ENCODE assay signal across 7 cellular contexts in the genomic region with DNA sequence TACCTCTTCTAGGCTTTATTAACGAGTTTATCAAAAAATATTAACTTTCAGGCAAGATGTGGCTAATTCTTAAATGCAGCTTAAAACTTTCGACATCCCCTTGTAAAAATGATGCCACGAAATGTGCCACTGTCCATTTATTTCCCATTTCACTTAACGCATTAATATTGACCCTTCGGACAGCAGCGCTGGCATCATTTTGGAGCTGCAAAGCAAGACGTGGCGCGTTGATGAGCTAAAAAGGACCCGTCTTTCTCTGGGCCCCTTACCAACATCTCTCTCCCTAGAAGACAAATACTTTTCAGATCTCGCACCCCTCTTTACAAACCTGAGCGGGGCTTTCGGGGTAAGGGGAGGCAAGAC.
DNase-seq lines count a peak whose midpoint lies in the region; ATAC-seq and TF ChIP-seq lines count a peak whose summit lies in the region.

No MANE protein-coding gene starts in this region.

- H3K27ac ChIP-seq in RWPE2 (ENCODE audit: poor library complexity, severe bottlenecking) (peak overlapping the region; percentile 62), fibroblast of lung (ENCODE audit: insufficient read depth, low read length) (no peak overlapping the region)

- peak overlapping the region; percentile 23 for H2AFZ ChIP-seq in fibroblast of lung (ENCODE audit: low read length)

- H3K9ac ChIP-seq in fibroblast of lung (ENCODE audit: insufficient read depth, low read length), result no peak overlapping the region

- peak overlapping the region; percentile 59 for H3K4me2 ChIP-seq in fibroblast of lung (ENCODE audit: extremely low read depth, insufficient read depth, low read length)

- ATAC-seq in RWPE2 (ENCODE audit: low read depth) (no peak), GM19452 (IDR thresholded peaks at IDR 0.05; ENCODE audit: unreplicated experiment) (no peak), GM21447 (IDR thresholded peaks at IDR 0.05; ENCODE audit: unreplicated experiment) (no peak)

- DNase-seq in RWPE2 (ENCODE audit: low spot score), result no peak
- no peak for DNase-seq in fibroblast of lung (ENCODE audit: low read depth in 2 of 2)
- no peak for DNase-seq in skeletal muscle cell (ENCODE audit: low read depth)
- DNase-seq in activated CD4-positive, alpha-beta T cell treated with anti-CD3 and anti-CD28 coated beads for 48 hours, result no peak

- no peaks in the 10 kb centered on the region for H3K36me3 ChIP-seq in RWPE2 (ENCODE audit: low read depth)
- no peaks in the 10 kb centered on the region for H3K36me3 ChIP-seq in fibroblast of lung (ENCODE audit: control insufficient read depth, insufficient read depth, low read length)

- H3K27me3 ChIP-seq in RWPE2 (ENCODE audit: insufficient read depth, poor library complexity, severe bottlenecking) (no peaks in the 10 kb centered on the region), fibroblast of lung (ENCODE audit: control insufficient read depth, insufficient read depth, low read length) (peaks cover 2% of the 10 kb centered on the region)

- no peaks in the 10 kb centered on the region for H4K20me1 ChIP-seq in fibroblast of lung (ENCODE audit: control insufficient read depth, extremely low read depth, insufficient read depth, low read length)

- TF ChIP-seq CTCF in GM12875 (IDR thresholded peaks at IDR 0.05; ENCODE audit: borderline replicate concordance, insufficient read depth, low read depth, low read length) (no peak), RWPE2 (IDR thresholded peaks at IDR 0.05; ENCODE audit: poor library complexity, severe bottlenecking) (no peak), fibroblast of lung (conservative IDR thresholded peaks at IDR 0.05 in 1 of 2, IDR thresholded peaks at IDR 0.05 in 1 of 2; ENCODE audit: low read depth in 1 of 2, low read length in 2 of 2) (no peak)

- no peaks in the 10 kb centered on the region for H3K79me2 ChIP-seq in fibroblast of lung (ENCODE audit: control insufficient read depth, insufficient read depth, low read length)

- H3K4me3 ChIP-seq in GM12875 (ENCODE audit: low read depth, low read length), result peak overlapping the region; percentile 67
- H3K4me3 ChIP-seq in RWPE2 (ENCODE audit: severe bottlenecking), result peak overlapping the region; percentile 66
- peak overlapping the region; percentile 13 to 66 (median 56) for H3K4me3 ChIP-seq in fibroblast of lung (replicated peaks in 1 of 4; ENCODE audit: control extremely low read depth in 1 of 4, insufficient read depth in 1 of 4, low read depth in 3 of 4, low read length in 4 of 4)
- peak overlapping the region; percentile 61 for H3K4me3 ChIP-seq in skeletal muscle cell (ENCODE audit: low read depth, low read length)

- H3K4me1 ChIP-seq in RWPE2 (ENCODE audit: insufficient read depth, poor library complexity, severe bottlenecking), result peaks cover 38% of the 10 kb centered on the region
- H3K4me1 ChIP-seq in fibroblast of lung (ENCODE audit: control insufficient read depth, extremely low read depth, insufficient read depth, low read length), result no peaks in the 10 kb centered on the region

- no peaks in the 10 kb centered on the region for H3K9me3 ChIP-seq in RWPE2 (ENCODE audit: severe bottlenecking)
- no peaks in the 10 kb centered on the region for H3K9me3 ChIP-seq in fibroblast of lung (ENCODE audit: control insufficient read depth, insufficient read depth, low read depth, low read length)
